Comparison of ENCODE assay signal across 20 cellular contexts in genomic region chr16:73847090-73847489, GRCh38.
"Had no signal": no experiment of that assay in that cellular context is flagged by ENCODE, and none has a peak within 500 bp of the region (broad histone marks: within the 10 kb centered on the region; RNA-seq: fewer than 3 reads in every experiment).

No MANE protein-coding gene starts in this region.

- H3K36me3 Mint-ChIP-seq: activated naive CD8-positive, alpha-beta T cell; naive B cell had no signal

- H3K27ac Mint-ChIP-seq: activated CD4-positive, alpha-beta T cell treated with anti-CD3 and anti-CD28 coated beads, Interleukin-2, amount 10 ng/mL, durations not matched to agents 7 days and 5 days; activated CD8-positive, alpha-beta T cell treated with anti-CD3 and anti-CD28 coated beads for 36 hours; activated naive CD8-positive, alpha-beta T cell; activated T-helper 1 cell treated with anti-CD3 and anti-CD28 coated beads, Interleukin-12 subunit alpha, Interleukin-12 subunit beta, Interleukin-2, Interleukin-4 antibody, amounts not matched to agents 30 ng/mL and 10 ng/mL and 1 ng/mL, durations not matched to agents 14 hours and 24 hours and 36 hours; naive B cell; stimulated activated naive CD8-positive, alpha-beta T cell treated with anti-CD3 and anti-CD28 coated beads, Interleukin-15, Interleukin-2, amounts not matched to agents 100 ng/mL and 50 ng/mL, for 24 hours had no signal

- H3K4me3 Mint-ChIP-seq: activated CD4-positive, alpha-beta T cell treated with anti-CD3 and anti-CD28 coated beads, Interleukin-2, amount 10 ng/mL, durations not matched to agents 7 days and 5 days; activated CD8-positive, alpha-beta T cell treated with anti-CD3 and anti-CD28 coated beads for 36 hours; activated naive CD8-positive, alpha-beta T cell; activated T-helper 1 cell treated with anti-CD3 and anti-CD28 coated beads, Interleukin-12 subunit alpha, Interleukin-12 subunit beta, Interleukin-2, Interleukin-4 antibody, amounts not matched to agents 30 ng/mL and 10 ng/mL and 1 ng/mL, durations not matched to agents 14 hours and 24 hours and 36 hours; naive B cell; stimulated activated naive CD8-positive, alpha-beta T cell treated with anti-CD3 and anti-CD28 coated beads, Interleukin-15, Interleukin-2, amounts not matched to agents 100 ng/mL and 50 ng/mL, for 24 hours had no signal

- H3K9me3 ChIP-seq: adrenal gland, ascending aorta, right lobe of liver, tibial nerve had no signal

- DNase-seq: activated CD4-positive, alpha-beta T cell treated with anti-CD3 and anti-CD28 coated beads, Interleukin-2, amount 10 ng/mL, durations not matched to agents 7 days and 5 days; activated CD4-positive, CD25-positive, alpha-beta regulatory T cell treated with anti-CD3 and anti-CD28 coated beads, Interleukin-2, amount 50 U/mL, for 72 hours; activated CD8-positive, alpha-beta T cell treated with anti-CD3 and anti-CD28 coated beads for 36 hours; activated gamma-delta T cell; dermis blood vessel endothelial cell; effector CD8-positive, alpha-beta T cell; left cardiac atrium; naive B cell; occipital lobe; right lobe of liver; stimulated activated CD4-positive, alpha-beta T cell treated with anti-CD3 and anti-CD28 coated beads, Interleukin-1b, Interleukin-23, amount 100 ng/mL, for 48 hours had no signal

- H3K9me3 Mint-ChIP-seq: activated CD4-positive, alpha-beta T cell treated with anti-CD3 and anti-CD28 coated beads, Interleukin-2, amount 10 ng/mL, durations not matched to agents 7 days and 5 days; activated CD8-positive, alpha-beta T cell treated with anti-CD3 and anti-CD28 coated beads for 36 hours; stimulated activated naive CD8-positive, alpha-beta T cell treated with anti-CD3 and anti-CD28 coated beads, Interleukin-15, Interleukin-2, amounts not matched to agents 100 ng/mL and 50 ng/mL, for 24 hours had no signal

- H3K27me3 ChIP-seq: adrenal gland, ascending aorta, brain microvascular endothelial cell, right lobe of liver, tibial nerve had no signal

- ATAC-seq: activated CD8-positive, alpha-beta T cell treated with anti-CD3 and anti-CD28 coated beads for 36 hours; esophagus mucosa; left cardiac atrium; right lobe of liver had no signal

- H3K36me3 ChIP-seq: adrenal gland, ascending aorta, brain microvascular endothelial cell, right lobe of liver, tibial nerve had no signal

- H3K27me3 Mint-ChIP-seq: activated CD4-positive, alpha-beta T cell treated with anti-CD3 and anti-CD28 coated beads, Interleukin-2, amount 10 ng/mL, durations not matched to agents 7 days and 5 days; activated CD8-positive, alpha-beta T cell treated with anti-CD3 and anti-CD28 coated beads for 36 hours; activated naive CD8-positive, alpha-beta T cell had no signal

- H3K4me3 ChIP-seq: adrenal gland, ascending aorta, right lobe of liver, skin epidermis, tibial nerve had no signal

- H3K27ac ChIP-seq: adrenal gland, ascending aorta, brain microvascular endothelial cell, right lobe of liver, skin epidermis, tibial nerve had no signal

- H3K4me1 ChIP-seq: adrenal gland, ascending aorta, right lobe of liver, tibial nerve had no signal

- H3K4me1 Mint-ChIP-seq: activated CD4-positive, alpha-beta T cell treated with anti-CD3 and anti-CD28 coated beads, Interleukin-2, amount 10 ng/mL, durations not matched to agents 7 days and 5 days; naive B cell had no signal
